Comparison of ENCODE assay signal across 7 cellular contexts in genomic region chr22:20530368-20531153, GRCh38. TPM values are rescaled to one million over a fixed set of nuclear protein-coding genes. Genes with fewer than 3 reads are reported as not detected.
A peak's percentile ranks its signal among the peaks of the same experiment; 100 is the strongest.
DNase-seq lines count a peak whose midpoint lies in the region; ATAC-seq, FAIRE-seq and TF ChIP-seq lines count a peak whose summit lies in the region.

No MANE protein-coding gene starts in this region.

- POLR2A ChIA-PET in HepG2 (lab: Yijun Ruan, JAX): interaction anchor here (0.8 to 1.3 kb wide), 2 partner anchors 18 to 21 kb away, joined by 3 to 5 read pairs; no protein-coding TSS in a partner anchor

- H3K4me3 ChIP-seq in HUES6 (ENCODE audit: low read depth, low read length): no peak overlapping the region
- peak overlapping the region in 1 of 3 donors; percentile 24 for H3K4me3 ChIP-seq in breast epithelium
- H3K4me3 ChIP-seq in HepG2 (replicated peaks in 1 of 3; ENCODE audit: insufficient read depth in 1 of 3, low read depth in 2 of 3, low read length in 3 of 3): no peak overlapping the region
- H3K4me3 ChIP-seq in upper lobe of right lung: no peak overlapping the region

- H3K36me3 ChIP-seq in HUES6 (ENCODE audit: control insufficient read depth, insufficient read depth, low read length) (peaks cover 11% of the 10 kb centered on the region), breast epithelium (no peaks in the 10 kb centered on the region), HepG2 (replicated peaks in 1 of 2; ENCODE audit: control insufficient read depth in 1 of 2, insufficient read depth in 2 of 2, low read length in 2 of 2) (peaks cover 15 to 58% of the 10 kb centered on the region in 2 experiments; a peak in 4 of 5 replicates), upper lobe of right lung (peaks cover 20% of the 10 kb centered on the region)

- peaks cover 74% of the 10 kb centered on the region for H3K79me2 ChIP-seq in HepG2 (ENCODE audit: insufficient read depth, low read length)

- peak overlapping the region; percentile 15; the same call in 1 of the 2 replicates for H3K4me2 ChIP-seq in HepG2 (ENCODE audit: low read depth, low read length)

- no peak for TF ChIP-seq RAD21 in HepG2 (CRISPR knock-in tag; IDR thresholded peaks at IDR 0.05)

- BruUV-seq in HepG2 (replicated peaks; lab: Mats Ljungman, UMichigan): no TSS peak

- 0 out of 2 replicates have a peak overlapping the region, but pooled peaks have one; percentile 15 for H3K27ac ChIP-seq in HUES6 (ENCODE audit: low read depth, low read length)
- peak overlapping the region; percentile 69 to 79 for H3K27ac ChIP-seq in breast epithelium
- H3K27ac ChIP-seq in HepG2 (ENCODE audit: extremely low read length, insufficient read depth, low read length): peak overlapping the region; percentile 16
- peak overlapping the region; percentile 60 for H3K27ac ChIP-seq in upper lobe of right lung

- DNase-seq in breast epithelium (ENCODE audit: low spot score in 2 of 2) (no peak), HepG2 (ENCODE audit: low spot score) (no peak), upper lobe of right lung (no peak), NOMO-1 (lab: John Stamatoyannopoulos, UW; ENCODE audit: unreplicated experiment in 2 of 2) (no peak), COLO829 (ENCODE audit: low spot score) (no peak)

- in situ Hi-C loops in HepG2 (cut with HindIII; ENCODE audit: extremely low pct_ligation_motif_present, low pct_unique_long_range_greater_than_20kb): no loop called here

- CTCF ChIA-PET in HepG2 (lab: Yijun Ruan, JAX; ENCODE audit: low intra/inter-chr PET ratio, low total read pairs): no interaction called here

- peaks cover 30% of the 10 kb centered on the region for H3K4me1 ChIP-seq in HUES6 (ENCODE audit: control insufficient read depth, insufficient read depth, low read length)
- peaks cover 13 to 27% of the 10 kb centered on the region in 2 donors for H3K4me1 ChIP-seq in breast epithelium
- peaks cover 33% of the 10 kb centered on the region for H3K4me1 ChIP-seq in HepG2 (ENCODE audit: insufficient read depth, low read length)
- peaks cover 55% of the 10 kb centered on the region for H3K4me1 ChIP-seq in upper lobe of right lung

- TF ChIP-seq POLR2A in breast epithelium (IDR thresholded peaks at IDR 0.05): no peak
- TF ChIP-seq POLR2A in HepG2 (IDR thresholded peaks at IDR 0.05; ENCODE audit: insufficient read depth in 1 of 2, low read depth in 2 of 2, low read length in 2 of 2): no peak

- FAIRE-seq in HepG2 (lab: Jason Lieb, UNC): no peak

- H4K20me1 ChIP-seq in HepG2 (ENCODE audit: insufficient read depth, low read length): peaks cover 51% of the 10 kb centered on the region

- TF ChIP-seq EP300 in HepG2 (IDR thresholded peaks at IDR 0.05; ENCODE audit: low read depth in 2 of 2, low read length in 2 of 2): no peak
- no peak for TF ChIP-seq EP300 in HepG2 (CRISPR knock-in tag; IDR thresholded peaks at IDR 0.05; ENCODE audit: borderline replicate concordance)

- WGBS in HepG2 (ENCODE audit: low lambda C conversion rate): 94% methylated on average over 14 of the region's 15 CpGs

- no peak overlapping the region for H2AFZ ChIP-seq in HepG2 (ENCODE audit: low read length)

- H3K9me3 ChIP-seq in HUES6 (ENCODE audit: control insufficient read depth, insufficient read depth, low read depth, low read length) (peaks cover 3% of the 10 kb centered on the region), breast epithelium (no peaks in the 10 kb centered on the region), HepG2 (ENCODE audit: low read length) (no peaks in the 10 kb centered on the region), upper lobe of right lung (no peaks in the 10 kb centered on the region)

- ATAC-seq in HepG2: peak; percentile 38; the same call in 2 of the 3 replicates
- peak; percentile 52 for ATAC-seq in upper lobe of right lung
- no peak for ATAC-seq in GM18511 (IDR thresholded peaks at IDR 0.05; ENCODE audit: unreplicated experiment)

- intact Hi-C loops in breast epithelium (cut with DNase I; ENCODE audit: low total_unique reads) (no loop called here), HepG2 (cut with micrococcal nuclease; ENCODE audit: unreplicated experiment) (no loop called here), upper lobe of right lung (cut with DNase I) (no loop called here)

- TF ChIP-seq CTCF in breast epithelium (IDR thresholded peaks at IDR 0.05) (no peak), HepG2 (CRISPR knock-in tag; IDR thresholded peaks at IDR 0.05) (no peak), upper lobe of right lung (IDR thresholded peaks at IDR 0.05) (no peak)

- H3K27me3 ChIP-seq in HUES6 (ENCODE audit: control insufficient read depth, insufficient read depth, low read length) (no peaks in the 10 kb centered on the region), breast epithelium (no peaks in the 10 kb centered on the region), HepG2 (ENCODE audit: control insufficient read depth in 1 of 2, insufficient read depth in 2 of 2, low read length in 2 of 2) (no peaks in the 10 kb centered on the region), upper lobe of right lung (no peaks in the 10 kb centered on the region)

- H3K9ac ChIP-seq in HUES6 (ENCODE audit: low read length) (peak overlapping the region; percentile 41), HepG2 (ENCODE audit: insufficient read depth, low read depth, low read length) (no peak overlapping the region)

TF ChIP-seq in HepG2, 621 proteins besides CTCF, POLR2A, EP300 and RAD21:
- TF ChIP-seq WIZ (CRISPR knock-in tag; IDR thresholded peaks at IDR 0.05) (no peak), TFAP4 (IDR thresholded peaks at IDR 0.05; ENCODE audit: borderline replicate concordance, low read depth) (no peak), ZBTB38 (CRISPR knock-in tag; IDR thresholded peaks at IDR 0.05) (0 out of 2 replicates have a peak, but pooled peaks have one; percentile 49), FOSL2 (CRISPR knock-in tag; IDR thresholded peaks at IDR 0.05) (peak; percentile 37; the same call in 1 of the 2 replicates), TRIM24 (CRISPR knock-in tag; IDR thresholded peaks at IDR 0.05) (no peak)
TF ChIP-seq in HepG2: peak in this region for 2.

RNA-seq across cellular contexts. Expression of gene MED15, which starts 23.2 kb away (rescaled TPM):
- 10 to 100 TPM; 36.6 to 53.1 (median 52.3) TPM for total RNA-seq in breast epithelium
- total RNA-seq in HepG2 (2016; rRNA removed; fragmentation: Illumina TruSeq; extraction: Trizol): 9.8 and 14.3 TPM in 2 replicates
- total RNA-seq in HepG2 (2016; cell fraction: cytosol; rRNA removed; fragmentation: Illumina TruSeq; extraction: Trizol; ENCODE audit: low read depth): 51.6 and 53.2 TPM in 2 replicates
- total RNA-seq in HepG2 (2016; cell fraction: insoluble cytoplasmic fraction; rRNA removed; fragmentation: Illumina TruSeq; extraction: Trizol): 7.7 and 13.5 TPM in 2 replicates
- total RNA-seq in HepG2 (2016; cell fraction: membrane; rRNA removed; fragmentation: Illumina TruSeq; extraction: Trizol): 31.3 and 33.8 TPM in 2 replicates
- 27.9 and 31.0 TPM in 2 replicates for total RNA-seq in HepG2 (2016; cell fraction: nucleus; rRNA removed; fragmentation: Illumina TruSeq; extraction: Trizol)
- 27.0 and 31.0 TPM in 2 replicates for polyA plus RNA-seq in HepG2 (2011; rRNA removed)
- polyA plus RNA-seq in HepG2 (2011; cell fraction: cytosol; rRNA removed): 12.4 and 17.0 TPM in 2 replicates
- 131 and 178 TPM in 2 replicates for polyA plus RNA-seq in HepG2 (2011; cell fraction: nucleus; rRNA removed)
- 31.5 and 37.1 TPM in 2 replicates for polyA plus RNA-seq in HepG2 (2012)
- 6.4 and 9.0 TPM in 2 replicates for polyA plus RNA-seq in HepG2 (2016; cell fraction: cytosol; fragmentation: Illumina TruSeq; extraction: Trizol; ENCODE audit: low read depth)
- polyA plus RNA-seq in HepG2 (2016; cell fraction: insoluble cytoplasmic fraction; fragmentation: Illumina TruSeq; extraction: Trizol; ENCODE audit: low read depth): 15.4 and 20.3 TPM in 2 replicates
- 14.6 and 14.9 TPM in 2 replicates for polyA plus RNA-seq in HepG2 (2016; cell fraction: membrane; fragmentation: Illumina TruSeq; extraction: Trizol; ENCODE audit: low read depth)
- 54.7 and 59.1 TPM in 2 replicates for polyA plus RNA-seq in HepG2 (2016; cell fraction: nucleus; fragmentation: Illumina TruSeq; extraction: Trizol; ENCODE audit: insufficient read depth, low read depth)
- 39.9 and 83.9 TPM in 2 replicates for polyA minus RNA-seq in HepG2 (2011; rRNA and poly(A)+ RNA removed; ENCODE audit: low replicate concordance)
- 31.6 and 37.5 TPM in 2 replicates for polyA minus RNA-seq in HepG2 (2011; cell fraction: cytosol; rRNA and poly(A)+ RNA removed)
- polyA minus RNA-seq in HepG2 (2011; cell fraction: nucleus; rRNA and poly(A)+ RNA removed): 98.0 and 116 TPM in 2 replicates
- total RNA-seq in upper lobe of right lung: 96.9 TPM

RNA-seq across cellular contexts. Expression of gene KLHL22, which starts 35.0 kb away (rescaled TPM):
- total RNA-seq in breast epithelium: 10 to 100 TPM; 28.5 to 38.0 (median 35.4) TPM
- 11.3 and 14.8 TPM in 2 replicates for total RNA-seq in HepG2 (2016; rRNA removed; fragmentation: Illumina TruSeq; extraction: Trizol)
- 3.5 and 4.2 TPM in 2 replicates for total RNA-seq in HepG2 (2016; cell fraction: cytosol; rRNA removed; fragmentation: Illumina TruSeq; extraction: Trizol; ENCODE audit: low read depth)
- 9.8 and 17.0 TPM in 2 replicates for total RNA-seq in HepG2 (2016; cell fraction: insoluble cytoplasmic fraction; rRNA removed; fragmentation: Illumina TruSeq; extraction: Trizol)
- total RNA-seq in HepG2 (2016; cell fraction: membrane; rRNA removed; fragmentation: Illumina TruSeq; extraction: Trizol): 5.6 and 6.4 TPM in 2 replicates
- total RNA-seq in HepG2 (2016; cell fraction: nucleus; rRNA removed; fragmentation: Illumina TruSeq; extraction: Trizol): 16.4 and 19.9 TPM in 2 replicates
- 10.9 and 15.8 TPM in 2 replicates for polyA plus RNA-seq in HepG2 (2011; rRNA removed)
- polyA plus RNA-seq in HepG2 (2011; cell fraction: cytosol; rRNA removed): 10.9 and 13.2 TPM in 2 replicates
- 24.9 and 26.8 TPM in 2 replicates for polyA plus RNA-seq in HepG2 (2011; cell fraction: nucleus; rRNA removed)
- 7.6 and 8.3 TPM in 2 replicates for polyA plus RNA-seq in HepG2 (2012)
- polyA plus RNA-seq in HepG2 (2016; cell fraction: cytosol; fragmentation: Illumina TruSeq; extraction: Trizol; ENCODE audit: low read depth): 0.76 and 1.1 TPM in 2 replicates
- 7.9 and 10.3 TPM in 2 replicates for polyA plus RNA-seq in HepG2 (2016; cell fraction: insoluble cytoplasmic fraction; fragmentation: Illumina TruSeq; extraction: Trizol; ENCODE audit: low read depth)
- 1.1 and 1.6 TPM in 2 replicates for polyA plus RNA-seq in HepG2 (2016; cell fraction: membrane; fragmentation: Illumina TruSeq; extraction: Trizol; ENCODE audit: low read depth)
- 21.4 and 25.4 TPM in 2 replicates for polyA plus RNA-seq in HepG2 (2016; cell fraction: nucleus; fragmentation: Illumina TruSeq; extraction: Trizol; ENCODE audit: insufficient read depth, low read depth)
- 12.1 and 32.8 TPM in 2 replicates for polyA minus RNA-seq in HepG2 (2011; rRNA and poly(A)+ RNA removed; ENCODE audit: low replicate concordance)
- 6.0 and 10.6 TPM in 2 replicates for polyA minus RNA-seq in HepG2 (2011; cell fraction: cytosol; rRNA and poly(A)+ RNA removed)
- 17.1 and 18.6 TPM in 2 replicates for polyA minus RNA-seq in HepG2 (2011; cell fraction: nucleus; rRNA and poly(A)+ RNA removed)
- total RNA-seq in upper lobe of right lung: 23.3 TPM

Comparison
In these comparisons a context has a peak if more than half of its experiments do, and no peak if none do; other contexts are left out.
1. H3K27ac ChIP-seq: peak in every context shown above with its lines; median percentile 74 in breast epithelium; 60 in upper lobe of right lung; 16 in HepG2; 15 in HUES6.